ENCODE assay signal across 8 cellular contexts in the genomic region with DNA sequence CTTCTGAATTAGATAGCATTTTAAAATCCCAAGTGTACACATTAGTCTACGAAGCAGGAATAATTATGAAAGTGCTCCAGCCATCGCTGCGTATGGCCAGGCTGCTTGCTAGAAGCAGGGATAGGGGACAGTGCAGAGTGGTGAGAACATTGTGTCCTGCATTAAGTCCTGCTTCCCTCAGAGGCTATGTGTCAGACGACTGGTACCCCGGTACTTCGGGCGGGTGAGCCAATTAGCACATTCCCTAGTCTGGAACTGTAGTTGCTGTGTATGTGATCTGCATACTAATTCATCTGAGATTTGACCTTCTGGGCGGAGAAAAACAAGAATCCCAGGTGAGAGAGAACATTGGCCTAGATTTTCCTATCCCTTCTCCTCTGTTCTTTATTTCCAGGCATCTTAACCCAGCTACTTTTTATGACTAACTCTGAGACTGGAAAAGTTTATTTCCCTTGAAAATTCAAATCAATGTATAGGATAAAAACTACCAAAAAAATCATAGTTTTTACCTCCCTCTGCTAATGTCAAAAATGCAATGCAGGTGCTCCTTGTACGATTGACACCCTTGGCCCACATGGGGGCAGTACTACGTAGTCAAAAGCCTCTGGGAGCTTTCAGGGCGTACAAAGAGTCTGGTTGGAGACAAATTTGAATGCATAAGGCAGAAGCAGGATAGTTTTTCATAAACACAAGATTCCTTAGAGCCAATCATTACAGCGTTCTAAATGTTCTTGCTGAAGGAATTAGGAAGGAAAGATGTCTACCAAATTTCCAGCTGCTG.
DNase-seq lines count a peak whose midpoint lies in the region; ATAC-seq and TF ChIP-seq lines count a peak whose summit lies in the region.

No MANE protein-coding gene starts in this region.

- H3K4me3 ChIP-seq in dorsolateral prefrontal cortex, result peak overlapping the region in 30 of 59 donors; percentile 1 to 54 (median 26)

- TF ChIP-seq CTCF in dorsolateral prefrontal cortex (IDR thresholded peaks at IDR 0.05 in 54 of 56, conservative IDR thresholded peaks at IDR 0.05 in 2 of 56; ENCODE audit: low read depth in 1 of 56, partially characterized antibody in 56 of 56), result peak in 55 of 56 donors; percentile 39 to 76 (median 62)

- intact Hi-C loops in dorsolateral prefrontal cortex (cut with DNase I), result loop anchor here in 1 of 2 donors (10.0 kb wide), 1 partner anchor 561 kb away; no protein-coding TSS in a partner anchor
- intact Hi-C loops in cardiac septum (cut with DNase I), result no loop called here

- no peak for ATAC-seq in GM19351 (IDR thresholded peaks at IDR 0.05; ENCODE audit: unreplicated experiment)
- no peak for ATAC-seq in HG03432 (IDR thresholded peaks at IDR 0.05; ENCODE audit: unreplicated experiment)

- no peaks in the 10 kb centered on the region for H3K27me3 ChIP-seq in dorsolateral prefrontal cortex

- H3K27ac ChIP-seq in dorsolateral prefrontal cortex, result peak overlapping the region in 54 of 59 donors; percentile 11 to 85 (median 64)

- DNase-seq in NCI-H2029 (lab: John Stamatoyannopoulos, UW), result peak; percentile 40
- no peak for DNase-seq in NCI-H2029 treated with DMSO at 0.1 percent for 48 hours (lab: John Stamatoyannopoulos, UW)
- peak; percentile 59 for DNase-seq in NCI-H510A treated with DMSO at 0.1 percent for 48 hours (lab: John Stamatoyannopoulos, UW)
- DNase-seq in dorsolateral prefrontal cortex, result peak; percentile 26 to 83 (median 58)
- DNase-seq in nucleus accumbens (lab: John Stamatoyannopoulos, UW), result peak in 43 of 56 donors; percentile 3 to 80 (median 21)
- no peak for DNase-seq in cardiac septum (ENCODE audit: low spot score)

Comparison
In these comparisons a context has a peak if more than half of its experiments do, and no peak if none do; other contexts are left out.
1. DNase-seq: peak in NCI-H2029 (single experiment), NCI-H510A treated with DMSO at 0.1 percent for 48 hours (single experiment), dorsolateral prefrontal cortex (10 of 10) and nucleus accumbens (43 of 56); none in NCI-H2029 treated with DMSO at 0.1 percent for 48 hours (single experiment) and cardiac septum (single experiment).